1 cellular context compared by ENCODE assay signal in the genomic region with DNA sequence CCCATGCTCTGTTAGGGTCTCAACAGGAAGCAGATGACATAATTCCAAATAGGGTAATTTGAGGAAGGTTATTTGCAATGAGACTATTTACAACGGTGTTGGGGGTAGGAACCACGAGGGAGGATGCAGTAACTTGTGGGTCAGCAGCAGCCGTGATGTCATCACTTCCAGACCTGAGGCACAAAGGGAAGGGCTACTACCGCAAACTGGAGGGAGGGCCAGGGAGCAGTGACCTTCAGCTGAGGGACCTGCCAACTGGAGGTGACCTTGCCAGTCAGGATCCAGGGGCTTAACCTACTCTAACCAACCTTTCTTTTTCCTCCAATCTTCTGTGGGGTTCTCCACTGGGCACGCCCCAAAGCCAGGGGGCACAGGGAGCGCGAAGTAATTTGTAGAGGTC.
TF ChIP-seq lines count a peak whose summit lies in the region.

No MANE protein-coding gene starts in this region.

TF ChIP-seq in H1, 55 proteins besides CTCF, POLR2A, EP300 and RAD21:
- TF ChIP-seq EZH2 (IDR thresholded peaks at IDR 0.05; ENCODE audit: low read depth, low read length, severe bottlenecking) (no peak), ATF3 (IDR thresholded peaks at IDR 0.05; ENCODE audit: insufficient read depth, low read depth, low read length) (no peak), POLR2AphosphoS5 (IDR thresholded peaks at IDR 0.05; ENCODE audit: low read depth, low read length) (no peak), RXRA (IDR thresholded peaks at IDR 0.05; ENCODE audit: insufficient read depth, low read depth, low read length) (no peak), ASH2L (IDR thresholded peaks at IDR 0.05; ENCODE audit: low read length) (no peak), RBBP5 (IDR thresholded peaks at IDR 0.05; ENCODE audit: borderline replicate concordance, low read depth, low read length) (no peak), TAF1 (IDR thresholded peaks at IDR 0.05; ENCODE audit: low read depth, low read length) (no peak), SAP30 (IDR thresholded peaks at IDR 0.05; ENCODE audit: insufficient read depth, insufficient replicate concordance, low read length) (no peak), SIX5 (IDR thresholded peaks at IDR 0.05; ENCODE audit: low read depth, low read length) (no peak), YY1 (IDR thresholded peaks at IDR 0.05; ENCODE audit: low read depth, low read length) (no peak)
